Comparison of ENCODE assay signal across 29 cellular contexts in the genomic region with DNA sequence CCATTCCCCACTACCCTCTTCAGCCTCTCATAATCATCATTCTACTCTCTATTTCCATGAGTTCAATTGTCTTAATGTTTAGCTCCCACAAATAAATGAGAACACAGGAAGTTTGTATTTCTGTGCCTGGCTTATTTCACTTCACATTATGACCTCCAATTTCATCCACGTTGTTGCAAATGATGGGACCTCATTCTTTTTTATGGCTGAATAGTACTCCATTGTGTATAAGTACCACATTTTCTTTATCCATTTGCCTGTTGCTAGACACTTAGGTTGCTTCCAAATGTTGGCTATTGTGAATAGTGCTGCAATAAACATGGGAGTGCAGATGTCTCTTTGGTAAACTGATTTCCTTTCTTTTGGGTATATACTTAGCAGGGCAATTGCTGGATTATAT.
"Had no signal": no experiment of that assay in that cellular context is flagged by ENCODE, and none has a peak within 500 bp of the region (broad histone marks: within the 10 kb centered on the region; RNA-seq: fewer than 3 reads in every experiment).

No MANE protein-coding gene starts in this region.

- H3K27ac Mint-ChIP-seq: stimulated activated effector memory CD8-positive, alpha-beta T cell treated with anti-CD3 and anti-CD28 coated beads, Interleukin-12 subunit alpha, Interleukin-12 subunit beta, amount 100 ng/mL, for 72 hours; stimulated activated memory B cell treated with anti-CD40 and anti-IgM and Interleukin-4, amounts not matched to agents 10 μg/mL and 1 μg/mL and 100 μg/mL, for 72 hours; stimulated activated naive B cell treated with anti-CD40 and anti-IgM and Interleukin-4, amounts not matched to agents 10 μg/mL and 1 μg/mL and 100 μg/mL, for 72 hours; stimulated activated naive CD8-positive, alpha-beta T cell treated with anti-CD3 and anti-CD28 coated beads, Interleukin-15, amount 100 ng/mL, for 72 hours; stimulated activated naive CD8-positive, alpha-beta T cell treated with anti-CD3 and anti-CD28 coated beads, Interleukin-15, Interleukin-2, amounts not matched to agents 100 ng/mL and 50 ng/mL, for 24 hours; type B pancreatic cell had no signal

- H3K36me3 ChIP-seq: stomach, suprapubic skin, thoracic aorta, thyroid gland, tibial artery, tibial nerve, transverse colon, upper lobe of left lung, upper lobe of right lung, uterus, vagina had no signal

- DNase-seq: stimulated activated CD4-positive, alpha-beta T cell treated with anti-CD3 and anti-CD28 coated beads, Interleukin-2, amount 100 ng/mL, for 48 hours; stimulated activated CD4-positive, alpha-beta T cell treated with anti-CD3 and anti-CD28 coated beads, Interleukin-4, amount 100 ng/mL, for 1 hour; stimulated activated CD4-positive, alpha-beta T cell treated with anti-CD3 and anti-CD28 coated beads, Interleukin-4, amount 100 ng/mL, for 24 hours; stimulated activated CD4-positive, alpha-beta T cell treated with anti-CD3 and anti-CD28 coated beads, Interleukin-4, amount 100 ng/mL, for 4 hours; stimulated activated CD8-positive, alpha-beta memory T cell treated with anti-CD3 and anti-CD28 coated beads, Interleukin-4, amount 100 ng/mL, for 48 hours; stimulated activated naive B cell treated with anti-CD40 and anti-IgM and Interleukin-4, amounts not matched to agents 10 μg/mL and 1 μg/mL and 100 μg/mL, for 72 hours; stimulated activated naive CD4-positive, alpha-beta T cell; stimulated activated naive CD4-positive, alpha-beta T cell treated with Interleukin-2 at 50 U/mL for 16 hours; stimulated activated naive CD8-positive, alpha-beta T cell treated with anti-CD3 and anti-CD28 coated beads, Interleukin-15, amount 100 ng/mL, for 72 hours; stimulated activated naive CD8-positive, alpha-beta T cell treated with anti-CD3 and anti-CD28 coated beads, Interleukin-15, Interleukin-2, amounts not matched to agents 100 U/mL and 50 U/mL, for 24 hours; stomach; substantia nigra; testis; thyroid gland; tibial artery; transverse colon; trophoblast cell; upper lobe of left lung; upper lobe of right lung; uterus had no signal

- FAIRE-seq: urothelium cell line had no signal

- H3K36me3 Mint-ChIP-seq: stimulated activated effector memory CD8-positive, alpha-beta T cell treated with anti-CD3 and anti-CD28 coated beads, Interleukin-12 subunit alpha, Interleukin-12 subunit beta, amount 100 ng/mL, for 72 hours; stimulated activated memory B cell treated with anti-CD40 and anti-IgM and Interleukin-4, amounts not matched to agents 10 μg/mL and 1 μg/mL and 100 μg/mL, for 72 hours; stimulated activated naive B cell treated with anti-CD40 and anti-IgM and Interleukin-4, amounts not matched to agents 10 μg/mL and 1 μg/mL and 100 μg/mL, for 72 hours; type B pancreatic cell had no signal

- H3K27me3 ChIP-seq: stomach, suprapubic skin, testis, thyroid gland, tibial artery, tibial nerve, transverse colon, upper lobe of left lung, upper lobe of right lung, uterus, vagina had no signal

- H3K27ac ChIP-seq: stomach, suprapubic skin, testis, thoracic aorta, thyroid gland, tibial artery, tibial nerve, transverse colon, upper lobe of left lung, upper lobe of right lung, uterus, vagina had no signal

- H3K9me3 Mint-ChIP-seq: type B pancreatic cell had no signal

- H3K4me3 Mint-ChIP-seq: stimulated activated effector memory CD8-positive, alpha-beta T cell treated with anti-CD3 and anti-CD28 coated beads, Interleukin-12 subunit alpha, Interleukin-12 subunit beta, amount 100 ng/mL, for 72 hours; stimulated activated memory B cell treated with anti-CD40 and anti-IgM and Interleukin-4, amounts not matched to agents 10 μg/mL and 1 μg/mL and 100 μg/mL, for 72 hours; stimulated activated naive B cell treated with anti-CD40 and anti-IgM and Interleukin-4, amounts not matched to agents 10 μg/mL and 1 μg/mL and 100 μg/mL, for 72 hours; stimulated activated naive CD8-positive, alpha-beta T cell treated with anti-CD3 and anti-CD28 coated beads, Interleukin-15, amount 100 ng/mL, for 72 hours; stimulated activated naive CD8-positive, alpha-beta T cell treated with anti-CD3 and anti-CD28 coated beads, Interleukin-15, Interleukin-2, amounts not matched to agents 100 ng/mL and 50 ng/mL, for 24 hours; type B pancreatic cell had no signal

- H3K9me3 ChIP-seq: stomach, suprapubic skin, testis, thoracic aorta, thyroid gland, tibial artery, tibial nerve, transverse colon, upper lobe of left lung, upper lobe of right lung, uterus, vagina had no signal

- H3K4me3 ChIP-seq: stomach, suprapubic skin, testis, thoracic aorta, thyroid gland, tibial artery, tibial nerve, transverse colon, upper lobe of left lung, upper lobe of right lung, uterus, vagina had no signal

- ATAC-seq: stimulated activated effector memory CD8-positive, alpha-beta T cell treated with anti-CD3 and anti-CD28 coated beads, Interleukin-12 subunit alpha, Interleukin-12 subunit beta, amount 100 ng/mL, for 72 hours; stimulated activated memory B cell treated with anti-CD40 and anti-IgM and Interleukin-4, amounts not matched to agents 10 μg/mL and 1 μg/mL and 100 μg/mL, for 72 hours; stimulated activated naive B cell treated with anti-CD40 and anti-IgM and Interleukin-4, amounts not matched to agents 10 μg/mL and 1 μg/mL and 100 μg/mL, for 72 hours; stimulated activated naive CD8-positive, alpha-beta T cell treated with anti-CD3 and anti-CD28 coated beads, Interleukin-15, amount 100 ng/mL, for 72 hours; stimulated activated naive CD8-positive, alpha-beta T cell treated with anti-CD3 and anti-CD28 coated beads, Interleukin-15, Interleukin-2, amounts not matched to agents 100 U/mL and 50 U/mL, for 24 hours; upper lobe of right lung had no signal
